ENCODE assay signal across 2 cellular contexts in genomic region chr4:83219344-83219990, GRCh38.
TF ChIP-seq lines count a peak whose summit lies in the region.

No MANE protein-coding gene starts in this region.

TF ChIP-seq in GM12878, 131 proteins besides CTCF, POLR2A, EP300 and RAD21 (continued from another document and continues in another):
- TF ChIP-seq, protein P1, sequence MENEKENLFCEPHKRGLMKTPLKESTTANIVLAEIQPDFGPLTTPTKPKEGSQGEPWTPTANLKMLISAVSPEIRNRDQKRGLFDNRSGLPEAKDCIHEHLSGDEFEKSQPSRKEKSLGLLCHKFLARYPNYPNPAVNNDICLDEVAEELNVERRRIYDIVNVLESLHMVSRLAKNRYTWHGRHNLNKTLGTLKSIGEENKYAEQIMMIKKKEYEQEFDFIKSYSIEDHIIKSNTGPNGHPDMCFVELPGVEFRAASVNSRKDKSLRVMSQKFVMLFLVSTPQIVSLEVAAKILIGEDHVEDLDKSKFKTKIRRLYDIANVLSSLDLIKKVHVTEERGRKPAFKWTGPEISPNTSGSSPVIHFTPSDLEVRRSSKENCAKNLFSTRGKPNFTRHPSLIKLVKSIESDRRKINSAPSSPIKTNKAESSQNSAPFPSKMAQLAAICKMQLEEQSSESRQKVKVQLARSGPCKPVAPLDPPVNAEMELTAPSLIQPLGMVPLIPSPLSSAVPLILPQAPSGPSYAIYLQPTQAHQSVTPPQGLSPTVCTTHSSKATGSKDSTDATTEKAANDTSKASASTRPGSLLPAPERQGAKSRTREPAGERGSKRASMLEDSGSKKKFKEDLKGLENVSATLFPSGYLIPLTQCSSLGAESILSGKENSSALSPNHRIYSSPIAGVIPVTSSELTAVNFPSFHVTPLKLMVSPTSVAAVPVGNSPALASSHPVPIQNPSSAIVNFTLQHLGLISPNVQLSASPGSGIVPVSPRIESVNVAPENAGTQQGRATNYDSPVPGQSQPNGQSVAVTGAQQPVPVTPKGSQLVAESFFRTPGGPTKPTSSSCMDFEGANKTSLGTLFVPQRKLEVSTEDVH (IDR thresholded peaks at IDR 0.05; ENCODE audit: low read depth, partially characterized antibody): no peak
- TF ChIP-seq KLF5 (IDR thresholded peaks at IDR 0.05; ENCODE audit: partially characterized antibody): no peak
- TF ChIP-seq MEF2A (IDR thresholded peaks at IDR 0.05; ENCODE audit: insufficient read depth, low read depth, low read length): no peak
- peak; percentile 37; the same call in 1 of the 2 replicates for TF ChIP-seq GATAD2B (conservative IDR thresholded peaks at IDR 0.05; ENCODE audit: low read depth)
- TF ChIP-seq PAX5 (IDR thresholded peaks at IDR 0.05; ENCODE audit: borderline replicate concordance, low read depth, low read length): no peak
- TF ChIP-seq JUND (IDR thresholded peaks at IDR 0.05; ENCODE audit: low read depth, low read length): no peak
- TF ChIP-seq BCL11A (IDR thresholded peaks at IDR 0.05; ENCODE audit: low read depth, low read length): peak; percentile 83; the same call in 1 of the 2 replicates
- peak; percentile 44; the same call in 1 of the 2 replicates for TF ChIP-seq NFIC (IDR thresholded peaks at IDR 0.05; ENCODE audit: low read depth, low read length)
- 0 out of 2 replicates have a peak, but pooled peaks have one; percentile 25 for TF ChIP-seq IRF4 (IDR thresholded peaks at IDR 0.05; ENCODE audit: low read depth, low read length)
- TF ChIP-seq STAT3 (IDR thresholded peaks at IDR 0.05; ENCODE audit: low read depth, low read length): peak; percentile 44; the same call in 1 of the 2 replicates
- no peak for TF ChIP-seq TAF1 (IDR thresholded peaks at IDR 0.05; ENCODE audit: borderline replicate concordance, low read depth, low read length)
- TF ChIP-seq SIX5 (IDR thresholded peaks at IDR 0.05; ENCODE audit: low read depth, low read length, severe bottlenecking): no peak
- no peak for TF ChIP-seq SRF (IDR thresholded peaks at IDR 0.05; ENCODE audit: low read depth in 2 of 2, low read length in 2 of 2)
- TF ChIP-seq, protein P2, sequence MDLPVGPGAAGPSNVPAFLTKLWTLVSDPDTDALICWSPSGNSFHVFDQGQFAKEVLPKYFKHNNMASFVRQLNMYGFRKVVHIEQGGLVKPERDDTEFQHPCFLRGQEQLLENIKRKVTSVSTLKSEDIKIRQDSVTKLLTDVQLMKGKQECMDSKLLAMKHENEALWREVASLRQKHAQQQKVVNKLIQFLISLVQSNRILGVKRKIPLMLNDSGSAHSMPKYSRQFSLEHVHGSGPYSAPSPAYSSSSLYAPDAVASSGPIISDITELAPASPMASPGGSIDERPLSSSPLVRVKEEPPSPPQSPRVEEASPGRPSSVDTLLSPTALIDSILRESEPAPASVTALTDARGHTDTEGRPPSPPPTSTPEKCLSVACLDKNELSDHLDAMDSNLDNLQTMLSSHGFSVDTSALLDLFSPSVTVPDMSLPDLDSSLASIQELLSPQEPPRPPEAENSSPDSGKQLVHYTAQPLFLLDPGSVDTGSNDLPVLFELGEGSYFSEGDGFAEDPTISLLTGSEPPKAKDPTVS (IDR thresholded peaks at IDR 0.05; ENCODE audit: low read depth, low read length): no peak
- TF ChIP-seq MTA2 (IDR thresholded peaks at IDR 0.05; ENCODE audit: low read depth): peak; percentile 89
- no peak for TF ChIP-seq RBBP5 (conservative IDR thresholded peaks at IDR 0.05)
- no peak for TF ChIP-seq PBX3 (IDR thresholded peaks at IDR 0.05; ENCODE audit: insufficient replicate concordance, low read depth, low read length)
- TF ChIP-seq SUPT20H (IDR thresholded peaks at IDR 0.05; ENCODE audit: borderline replicate concordance, control insufficient read depth, low read depth, low read length): no peak
- TF ChIP-seq, protein P3, sequence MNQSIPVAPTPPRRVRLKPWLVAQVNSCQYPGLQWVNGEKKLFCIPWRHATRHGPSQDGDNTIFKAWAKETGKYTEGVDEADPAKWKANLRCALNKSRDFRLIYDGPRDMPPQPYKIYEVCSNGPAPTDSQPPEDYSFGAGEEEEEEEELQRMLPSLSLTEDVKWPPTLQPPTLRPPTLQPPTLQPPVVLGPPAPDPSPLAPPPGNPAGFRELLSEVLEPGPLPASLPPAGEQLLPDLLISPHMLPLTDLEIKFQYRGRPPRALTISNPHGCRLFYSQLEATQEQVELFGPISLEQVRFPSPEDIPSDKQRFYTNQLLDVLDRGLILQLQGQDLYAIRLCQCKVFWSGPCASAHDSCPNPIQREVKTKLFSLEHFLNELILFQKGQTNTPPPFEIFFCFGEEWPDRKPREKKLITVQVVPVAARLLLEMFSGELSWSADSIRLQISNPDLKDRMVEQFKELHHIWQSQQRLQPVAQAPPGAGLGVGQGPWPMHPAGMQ (IDR thresholded peaks at IDR 0.05; ENCODE audit: borderline replicate concordance): no peak
- no peak for TF ChIP-seq RB1 (IDR thresholded peaks at IDR 0.05; ENCODE audit: borderline replicate concordance)
- TF ChIP-seq TCF3 (IDR thresholded peaks at IDR 0.05; ENCODE audit: borderline replicate concordance, insufficient read depth, low read depth, low read length): peak; percentile 67; the same call in 1 of the 2 replicates
- TF ChIP-seq ZBED1 (IDR thresholded peaks at IDR 0.05; ENCODE audit: borderline replicate concordance): no peak
- TF ChIP-seq ATF7 (IDR thresholded peaks at IDR 0.05; ENCODE audit: low read depth): peak; percentile 32; the same call in 1 of the 2 replicates
- no peak for TF ChIP-seq PAX8 (IDR thresholded peaks at IDR 0.05)
- TF ChIP-seq SMARCA5 (IDR thresholded peaks at IDR 0.05): no peak

TF ChIP-seq in SK-N-SH treated with all-trans-retinoic acid at 6 μM for 48 hours, 23 proteins besides CTCF, POLR2A, EP300 and RAD21 (continued from another document):
- TF ChIP-seq PATZ1 (CRISPR knock-in tag; IDR thresholded peaks at IDR 0.05; ENCODE audit: borderline replicate concordance) (no peak), ZNF70 (CRISPR knock-in tag; IDR thresholded peaks at IDR 0.05) (no peak), BACH2 (CRISPR knock-in tag; IDR thresholded peaks at IDR 0.05; ENCODE audit: borderline replicate concordance) (no peak), CREB5 (CRISPR knock-in tag; IDR thresholded peaks at IDR 0.05; ENCODE audit: low read depth) (no peak), CSRNP3 (CRISPR knock-in tag; IDR thresholded peaks at IDR 0.05) (no peak), ZNF565 (CRISPR knock-in tag; conservative IDR thresholded peaks at IDR 0.05; ENCODE audit: low read depth) (no peak)
